In the genomic region with DNA sequence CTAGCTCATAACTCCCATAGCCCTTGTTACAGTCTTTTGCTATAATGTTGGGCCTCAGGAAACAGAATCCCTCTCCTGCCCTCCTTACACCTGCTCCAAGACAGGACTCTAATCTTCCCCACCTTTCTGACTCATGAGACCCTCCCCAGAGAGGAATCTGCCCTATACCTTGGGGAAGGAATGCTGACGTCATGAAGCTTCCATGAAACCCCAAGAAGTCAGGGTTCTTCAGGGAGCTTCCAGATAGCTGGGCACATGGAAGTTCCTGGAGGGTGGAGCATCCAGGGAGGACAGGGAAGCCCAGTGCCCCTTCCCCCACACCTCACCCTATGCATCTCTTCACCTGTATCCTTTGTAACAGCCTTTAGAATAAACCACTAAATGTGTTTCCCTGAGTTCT, we compare ENCODE assay signal across 23 cellular contexts.
A peak's percentile ranks its signal among the peaks of the same experiment; 100 is the strongest.
DNase-seq lines count a peak whose midpoint lies in the region; ATAC-seq, FAIRE-seq and TF ChIP-seq lines count a peak whose summit lies in the region.
"Had no signal": no experiment of that assay in that cellular context is flagged by ENCODE, and none has a peak within 500 bp of the region (broad histone marks: within the 10 kb centered on the region; RNA-seq: fewer than 3 reads in every experiment).

No MANE protein-coding gene starts in this region.

- H4K20me1 ChIP-seq in astrocyte (ENCODE audit: insufficient read depth, low read length) (no peaks in the 10 kb centered on the region), hepatocyte (ENCODE audit: insufficient read depth, poor library complexity, severe bottlenecking) (no peaks in the 10 kb centered on the region)

- H3K27me3 Mint-ChIP-seq in astrocyte (ENCODE audit: low read depth, unreplicated experiment): no peaks in the 10 kb centered on the region
- peaks cover 2% of the 10 kb centered on the region for H3K27me3 Mint-ChIP-seq in activated T-cell treated with anti-CD3 and anti-CD28 coated beads, Interleukin-2, amount 50 U/mL, for 4 hours (ENCODE audit: low read depth)

- no peak for ATAC-seq in activated T-cell treated with anti-CD3 and anti-CD28 coated beads, Interleukin-2, amount 50 U/mL, for 4 hours

- no peaks in the 10 kb centered on the region for H3K9me2 ChIP-seq in hepatocyte (replicated peaks; ENCODE audit: insufficient read depth)

- intact Hi-C loops in esophagus muscularis mucosa (cut with DNase I): no loop called here

- no peaks in the 10 kb centered on the region for H3K27me3 ChIP-seq in astrocyte (ENCODE audit: insufficient read depth, low read length)
- H3K27me3 ChIP-seq in hepatocyte: no peaks in the 10 kb centered on the region
- H3K27me3 ChIP-seq in esophagus muscularis mucosa: no peaks in the 10 kb centered on the region
- H3K27me3 ChIP-seq: neutrophil, right atrium auricular region, tibial nerve had no signal

- H3K79me2 ChIP-seq in astrocyte (ENCODE audit: insufficient read depth, low read length): peaks cover 21% of the 10 kb centered on the region
- H3K79me2 ChIP-seq in hepatocyte: peaks cover 16% of the 10 kb centered on the region

- H3K4me3 Mint-ChIP-seq in astrocyte (ENCODE audit: unreplicated experiment): no peak overlapping the region
- no peak overlapping the region for H3K4me3 Mint-ChIP-seq in activated T-cell treated with anti-CD3 and anti-CD28 coated beads, Interleukin-2, amount 50 U/mL, for 4 hours

- no peak for FAIRE-seq in astrocyte (lab: Jason Lieb, UNC)
- FAIRE-seq: GM12892, TTC549 had no signal

- no peak for TF ChIP-seq POLR2A in esophagus muscularis mucosa (IDR thresholded peaks at IDR 0.05; ENCODE audit: low read depth)

- peak overlapping the region; percentile 73 for H3K9ac ChIP-seq in astrocyte (ENCODE audit: low read length)

- no peak overlapping the region for H3K27ac ChIP-seq in HEK293 (ENCODE audit: extremely low read depth, low read depth, low read length)
- peak overlapping the region; percentile 88 for H3K27ac ChIP-seq in astrocyte (ENCODE audit: low read depth, low read length)
- H3K27ac ChIP-seq in hepatocyte: peak overlapping the region; percentile 70
- H3K27ac ChIP-seq in temporal lobe (ENCODE audit: low read depth, low read length): peak overlapping the region; percentile 59
- H3K27ac ChIP-seq in esophagus muscularis mucosa (replicated peaks in 1 of 4): no peak overlapping the region
- H3K27ac ChIP-seq: HL-60, neutrophil, right atrium auricular region had no signal

- H3K9me3 Mint-ChIP-seq in astrocyte (ENCODE audit: unreplicated experiment): no peaks in the 10 kb centered on the region
- H3K9me3 Mint-ChIP-seq in activated T-cell treated with anti-CD3 and anti-CD28 coated beads, Interleukin-2, amount 50 U/mL, for 4 hours: no peaks in the 10 kb centered on the region

- H2AFZ ChIP-seq in astrocyte (ENCODE audit: low read depth, low read length) (no peak overlapping the region), hepatocyte (no peak overlapping the region)

- H3K36me3 ChIP-seq in HEK293 (ENCODE audit: control insufficient read depth in 2 of 2, insufficient read depth in 1 of 2, low read length in 2 of 2) (peaks cover 0 to 3% of the 10 kb centered on the region in 2 experiments; a peak in 1 of 3 replicates), astrocyte (ENCODE audit: insufficient read depth, low read length) (peaks cover 6% of the 10 kb centered on the region), hepatocyte (replicated peaks; ENCODE audit: insufficient read depth, low read depth) (no peaks in the 10 kb centered on the region), esophagus muscularis mucosa (no peaks in the 10 kb centered on the region)
- H3K36me3 ChIP-seq: neutrophil, right atrium auricular region had no signal

- CTCF ChIA-PET in HEK293 (lab: Yijun Ruan, JAX): interaction anchor here (0.6 to 1.0 kb wide), 3 partner anchors 30 to 275 kb away, joined by 3 to 4 read pairs (median 3); no protein-coding TSS in a partner anchor

- TF ChIP-seq CTCF in HEK293 (tag by site-specific recombination; IDR thresholded peaks at IDR 0.05) (no peak), astrocyte (IDR thresholded peaks at IDR 0.05; ENCODE audit: insufficient read depth, low read depth, low read length) (no peak), hepatocyte (IDR thresholded peaks at IDR 0.05; ENCODE audit: poor library complexity) (no peak), esophagus muscularis mucosa (IDR thresholded peaks at IDR 0.05) (no peak)

- DNase-seq in astrocyte (ENCODE audit: low read depth): no peak
- peak; percentile 46 for DNase-seq in hepatocyte (ENCODE audit: low spot score)
- no peak for DNase-seq in GF-D8 (lab: John Stamatoyannopoulos, UW)
- DNase-seq in esophagus muscularis mucosa (ENCODE audit: extremely low spot score): no peak
- no peak for DNase-seq in AML-193 (lab: John Stamatoyannopoulos, UW)
- DNase-seq in activated T-cell treated with anti-CD3 and anti-CD28 coated beads, Interleukin-2, amount 50 U/mL, for 4 hours: no peak
- DNase-seq: activated CD4-positive, alpha-beta T cell treated with anti-CD3 and anti-CD28 coated beads for 4 hours; activated CD8-positive, alpha-beta memory T cell treated with anti-CD3 and anti-CD28 coated beads, Interleukin-2, amount 50 U/mL, for 4 hours; activated gamma-delta T cell; HCEC 1CT; left ventricle myocardium superior; MV-4-11; NCI-H446 treated with DMSO at 0.1 percent for 48 hours; NK-92 treated with Interleukin-12 subunit alpha and Interleukin-12 subunit beta, amount 100 ng/mL, for 24 hours; stimulated activated CD4-positive, alpha-beta T cell treated with anti-CD3 and anti-CD28 coated beads, Interleukin-15, amount 100 ng/mL, for 24 hours had no signal

- H3K4me2 ChIP-seq in astrocyte (ENCODE audit: low read length) (peak overlapping the region; percentile 79), hepatocyte (no peak overlapping the region)

- peaks cover 5% of the 10 kb centered on the region for H3K36me3 Mint-ChIP-seq in astrocyte (ENCODE audit: low read depth, unreplicated experiment)
- no peaks in the 10 kb centered on the region for H3K36me3 Mint-ChIP-seq in activated T-cell treated with anti-CD3 and anti-CD28 coated beads, Interleukin-2, amount 50 U/mL, for 4 hours (ENCODE audit: insufficient read depth)

- POLR2A ChIA-PET in HEK293 (lab: Yijun Ruan, JAX): interaction anchor here (0.6 to 2.5 kb wide), 4 partner anchors 15 to 285 kb away, joined by 3 to 12 read pairs (median 4); partner anchors contain the start of gene SOX9

- H3K4me3 ChIP-seq in HEK293 (ENCODE audit: low read depth, low read length) (no peak overlapping the region), astrocyte (ENCODE audit: insufficient read depth, low read depth, low read length) (no peak overlapping the region), hepatocyte (no peak overlapping the region), esophagus muscularis mucosa (no peak overlapping the region)
- H3K4me3 ChIP-seq: right atrium auricular region, tibial nerve had no signal

- peaks cover 72% of the 10 kb centered on the region for H3K4me1 Mint-ChIP-seq in astrocyte (ENCODE audit: low read depth, unreplicated experiment)
- H3K4me1 Mint-ChIP-seq in activated T-cell treated with anti-CD3 and anti-CD28 coated beads, Interleukin-2, amount 50 U/mL, for 4 hours (ENCODE audit: low read depth): no peaks in the 10 kb centered on the region

- H3K4me1 ChIP-seq in HEK293 (ENCODE audit: control insufficient read depth, insufficient read depth, low read length): peaks cover 8% of the 10 kb centered on the region
- peaks cover 45% of the 10 kb centered on the region for H3K4me1 ChIP-seq in astrocyte (ENCODE audit: insufficient read depth, low read length)
- peaks cover 57% of the 10 kb centered on the region for H3K4me1 ChIP-seq in hepatocyte (ENCODE audit: insufficient read depth)
- peaks cover 8 to 17% (median 16%) of the 10 kb centered on the region in 4 donors for H3K4me1 ChIP-seq in esophagus muscularis mucosa

- TF ChIP-seq EP300 in esophagus muscularis mucosa (IDR thresholded peaks at IDR 0.05): no peak

- H3K9me3 ChIP-seq in HEK293 (ENCODE audit: control insufficient read depth, insufficient read depth, low read depth, low read length) (no peaks in the 10 kb centered on the region), astrocyte (ENCODE audit: insufficient read depth, low read depth, low read length) (no peaks in the 10 kb centered on the region), hepatocyte (ENCODE audit: low read depth) (no peaks in the 10 kb centered on the region), esophagus muscularis mucosa (no peaks in the 10 kb centered on the region)
- H3K9me3 ChIP-seq: neutrophil, right atrium auricular region, tibial nerve had no signal

- H3K27ac Mint-ChIP-seq in astrocyte (ENCODE audit: unreplicated experiment): peak overlapping the region; percentile 90

- 77% methylated on average over 1 of the region's 1 CpG for WGBS in hepatocyte (ENCODE audit: low lambda C conversion rate, missing lambda C conversion rate)
- WGBS in esophagus muscularis mucosa: 100% methylated on average over 1 of the region's 1 CpG

TF ChIP-seq in HEK293, 187 proteins besides CTCF, POLR2A, EP300 and RAD21:
- TF ChIP-seq ZBTB44 (tag by site-specific recombination; IDR thresholded peaks at IDR 0.05) (no peak), HOXA7 (CRISPR knock-in tag; IDR thresholded peaks at IDR 0.05; ENCODE audit: borderline replicate concordance) (no peak), KLF1 (tag by site-specific recombination; IDR thresholded peaks at IDR 0.05) (0 out of 2 replicates have a peak, but pooled peaks have one; percentile 11), ZNF529 (tag by site-specific recombination; IDR thresholded peaks at IDR 0.05; ENCODE audit: insufficient replicate concordance) (no peak), ZNF140 (tag by site-specific recombination; IDR thresholded peaks at IDR 0.05) (no peak), ZNF214 (tag by site-specific recombination; IDR thresholded peaks at IDR 0.05; ENCODE audit: borderline replicate concordance) (no peak), GFI1B (tag by site-specific recombination; IDR thresholded peaks at IDR 0.05) (no peak)

Comparison
In these comparisons a context has a peak if more than half of its experiments do, and no peak if none do; other contexts are left out.
1. H3K27ac ChIP-seq: peak in astrocyte (single experiment), hepatocyte (single experiment) and temporal lobe (single experiment); none in HEK293 (single experiment) and esophagus muscularis mucosa (0 of 4).